ENCODE assay signal across 19 cellular contexts in genomic region chr12:117018276-117018675, GRCh38.
A peak's percentile ranks its signal among the peaks of the same experiment; 100 is the strongest.
DNase-seq lines count a peak whose midpoint lies in the region; TF ChIP-seq lines count a peak whose summit lies in the region.
"Had no signal": no experiment of that assay in that cellular context is flagged by ENCODE, and none has a peak within 500 bp of the region (broad histone marks: within the 10 kb centered on the region; RNA-seq: fewer than 3 reads in every experiment).

No MANE protein-coding gene starts in this region.

- H3K4me1 ChIP-seq in right atrium auricular region, result no peaks in the 10 kb centered on the region
- H3K4me1 ChIP-seq in left ventricle myocardium inferior, result no peaks in the 10 kb centered on the region
- H3K4me1 ChIP-seq in OCI-LY7 (ENCODE audit: insufficient read depth, low read length, poor library complexity, severe bottlenecking), result no peaks in the 10 kb centered on the region
- peaks cover 12% of the 10 kb centered on the region for H3K4me1 ChIP-seq in Karpas-422 (ENCODE audit: low read length)
- H3K4me1 ChIP-seq: BLaER1, Caco-2, HAP-1 had no signal

- H3K36me3 Mint-ChIP-seq in brain, result peaks cover 46% of the 10 kb centered on the region

- H4K20me1 ChIP-seq in OCI-LY7 (ENCODE audit: insufficient read depth, low read length) (no peaks in the 10 kb centered on the region), Karpas-422 (ENCODE audit: insufficient read depth, low read depth, low read length) (no peaks in the 10 kb centered on the region)

- peaks cover 23 to 34% (median 29%) of the 10 kb centered on the region in 5 experiments for H3K9me3 Mint-ChIP-seq in brain

- H3K9me3 ChIP-seq in right atrium auricular region (peaks cover 0 to 18% of the 10 kb centered on the region in 2 donors), left ventricle myocardium inferior (replicated peaks) (peaks cover 19% of the 10 kb centered on the region), OCI-LY7 (ENCODE audit: low read length) (no peaks in the 10 kb centered on the region), Karpas-422 (ENCODE audit: low read length) (no peaks in the 10 kb centered on the region)
- H3K9me3 ChIP-seq: Caco-2, HAP-1 had no signal

- peaks cover 54% of the 10 kb centered on the region for H3K4me1 Mint-ChIP-seq in brain
- H3K4me1 Mint-ChIP-seq: B cell had no signal

- peak overlapping the region in 2 of 5 experiments; percentile 39 to 58 for H3K4me3 Mint-ChIP-seq in brain
- H3K4me3 Mint-ChIP-seq: B cell; CD4-positive, CD25-positive, alpha-beta regulatory T cell; CD8-positive, alpha-beta T cell; HFFc6 had no signal

- peak overlapping the region; percentile 75 to 93 (median 84) for H3K27ac Mint-ChIP-seq in brain
- H3K27ac Mint-ChIP-seq: B cell; CD8-positive, alpha-beta T cell; HFFc6 had no signal

- DNase-seq in right atrium auricular region (ENCODE audit: low spot score) (peak; percentile 21), left ventricle myocardium inferior (no peak), mesenteric fat pad (ENCODE audit: low spot score) (peak; percentile 41), ureter (ENCODE audit: low spot score) (peak; percentile 23), OCI-LY7 (ENCODE audit: low spot score) (no peak), Karpas-422 (no peak), hepatic stellate cell (ENCODE audit: low spot score) (no peak)
- DNase-seq: Caco-2; CD4-positive, CD25-positive, alpha-beta regulatory T cell; CD8-positive, alpha-beta T cell; DMS 273 treated with DMSO at 0.1 percent for 48 hours; DMS79; GOT3; HFFc6 had no signal

- POLR2A ChIA-PET in OCI-LY7 (lab: Charles Lee), result no interaction called here

- no peaks in the 10 kb centered on the region for H3K27me3 Mint-ChIP-seq in brain
- H3K27me3 Mint-ChIP-seq: B cell; CD4-positive, CD25-positive, alpha-beta regulatory T cell had no signal

- H3K9ac ChIP-seq in Karpas-422 (ENCODE audit: low read length), result no peak overlapping the region
- H3K9ac ChIP-seq: BLaER1 had no signal

- H3K36me3 ChIP-seq in right atrium auricular region, result peaks cover 23% of the 10 kb centered on the region
- peaks cover 51% of the 10 kb centered on the region for H3K36me3 ChIP-seq in left ventricle myocardium inferior
- H3K36me3 ChIP-seq in OCI-LY7 (ENCODE audit: insufficient read depth, low read length), result peaks cover 24% of the 10 kb centered on the region
- H3K36me3 ChIP-seq in Karpas-422 (ENCODE audit: insufficient read depth, low read length), result peaks cover 54% of the 10 kb centered on the region

- H2AFZ ChIP-seq in OCI-LY7 (ENCODE audit: low read length), result no peak overlapping the region
- no peak overlapping the region for H2AFZ ChIP-seq in Karpas-422 (ENCODE audit: low read length)

- no peaks in the 10 kb centered on the region for H3K79me2 ChIP-seq in OCI-LY7 (ENCODE audit: insufficient read depth, low read depth, low read length)
- H3K79me2 ChIP-seq in Karpas-422 (ENCODE audit: low read length), result peaks cover 6% of the 10 kb centered on the region

- H3K9me2 ChIP-seq in OCI-LY7 (ENCODE audit: insufficient read depth, low read length), result no peaks in the 10 kb centered on the region
- H3K9me2 ChIP-seq in Karpas-422 (replicated peaks; ENCODE audit: insufficient read depth, low read length), result no peaks in the 10 kb centered on the region

- BruUV-seq in OCI-LY7 (replicated peaks; lab: Mats Ljungman, UMichigan), result no TSS peak

- H3K27ac ChIP-seq in right atrium auricular region, result no peak overlapping the region
- no peak overlapping the region for H3K27ac ChIP-seq in left ventricle myocardium inferior (replicated peaks)
- no peak overlapping the region for H3K27ac ChIP-seq in OCI-LY7 (ENCODE audit: low read depth, low read length, poor library complexity, severe bottlenecking)
- H3K27ac ChIP-seq in Karpas-422 (ENCODE audit: low read length), result no peak overlapping the region
- H3K27ac ChIP-seq: BLaER1, C4-2B had no signal

- H3K4me2 ChIP-seq in OCI-LY7 (ENCODE audit: low read length), result no peak overlapping the region
- H3K4me2 ChIP-seq in Karpas-422 (ENCODE audit: low read depth, low read length, poor library complexity, severe bottlenecking), result no peak overlapping the region
- H3K4me2 ChIP-seq: BLaER1 had no signal

- no peak for TF ChIP-seq CTCF in right atrium auricular region (IDR thresholded peaks at IDR 0.05)
- no peak for TF ChIP-seq CTCF in left ventricle myocardium inferior (IDR thresholded peaks at IDR 0.05; ENCODE audit: borderline replicate concordance)
- no peak for TF ChIP-seq CTCF in brain (conservative IDR thresholded peaks at IDR 0.05)
- no peak for TF ChIP-seq CTCF in OCI-LY7 (conservative IDR thresholded peaks at IDR 0.05; ENCODE audit: low read length)

- H3K27me3 ChIP-seq in right atrium auricular region (no peaks in the 10 kb centered on the region), left ventricle myocardium inferior (ENCODE audit: low read depth) (no peaks in the 10 kb centered on the region), Karpas-422 (ENCODE audit: low read length) (no peaks in the 10 kb centered on the region)
- H3K27me3 ChIP-seq: BLaER1 had no signal

- intact Hi-C loops in left ventricle myocardium inferior (cut with micrococcal nuclease) (no loop called here), OCI-LY7 (cut with micrococcal nuclease; ENCODE audit: unreplicated experiment) (no loop called here)

- CTCF ChIA-PET in OCI-LY7 (lab: Charles Lee; ENCODE audit: unreplicated experiment), result no interaction called here

- H3K4me3 ChIP-seq in right atrium auricular region (no peak overlapping the region), left ventricle myocardium inferior (no peak overlapping the region), OCI-LY7 (ENCODE audit: low read depth, low read length, poor library complexity, severe bottlenecking) (no peak overlapping the region), Karpas-422 (ENCODE audit: low read length) (no peak overlapping the region)
- H3K4me3 ChIP-seq: BLaER1, HAP-1 had no signal

Comparison
In these comparisons a context has a peak if more than half of its experiments do, and no peak if none do; other contexts are left out.
1. DNase-seq: peak in right atrium auricular region (single experiment), mesenteric fat pad (single experiment) and ureter (single experiment); none in left ventricle myocardium inferior (single experiment), OCI-LY7 (single experiment), Karpas-422 (single experiment) and hepatic stellate cell (single experiment).